In the genomic region with DNA sequence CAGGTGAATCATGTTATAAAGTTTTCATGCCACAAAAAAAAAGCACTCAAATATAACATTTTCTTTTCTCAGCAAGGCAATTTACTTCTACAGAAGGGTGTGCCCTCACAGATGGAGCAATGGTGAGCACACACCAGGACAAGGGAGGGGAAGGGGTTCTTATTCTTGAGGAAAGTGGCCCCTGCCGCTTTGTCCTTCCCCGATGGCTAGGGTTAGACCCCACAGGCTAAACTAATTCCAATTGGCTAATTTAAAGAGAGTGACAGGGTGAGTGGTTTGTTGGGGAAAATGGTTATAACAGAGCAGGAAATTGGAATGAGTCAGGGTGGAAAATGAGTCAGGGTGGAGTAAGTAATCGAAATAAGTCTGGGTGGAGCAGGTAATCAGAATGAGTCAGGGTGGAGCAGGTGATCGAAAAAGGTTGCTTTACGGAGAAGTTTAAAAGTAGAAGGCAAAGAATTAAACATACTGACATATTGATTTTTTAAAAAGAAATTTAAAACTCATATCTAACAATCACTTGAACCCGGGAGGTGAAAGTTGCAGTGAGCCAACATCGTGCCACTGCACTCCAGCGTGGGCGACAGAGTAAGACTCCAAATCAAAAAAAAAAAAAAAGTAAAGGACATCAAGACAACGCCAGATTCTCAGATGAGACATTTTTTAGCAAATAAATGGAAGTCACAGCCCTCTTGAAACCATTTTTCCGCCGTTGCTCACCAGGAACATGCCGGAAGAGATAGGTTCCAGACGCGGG, we compare ENCODE assay signal across 8 cellular contexts. TPM values are rescaled to one million over a fixed set of nuclear protein-coding genes. Genes with fewer than 3 reads are reported as not detected.
DNase-seq lines count a peak whose midpoint lies in the region; ATAC-seq and TF ChIP-seq lines count a peak whose summit lies in the region.

No MANE protein-coding gene starts in this region.

- peaks cover 8% of the 10 kb centered on the region; the same call in 1 of the 2 replicates for H3K36me3 ChIP-seq in ES-I3 (ENCODE audit: insufficient read depth, low read length)

- H3K27me3 Mint-ChIP-seq in activated naive CD8-positive, alpha-beta T cell = no peaks in the 10 kb centered on the region
- H3K27me3 Mint-ChIP-seq in immature natural killer cell (ENCODE audit: low read depth in 3 of 3) = peaks cover 6 to 14% (median 14%) of the 10 kb centered on the region in 3 donors

- DNase-seq in NAMALWA (ENCODE audit: low spot score) = peak; percentile 14
- peak in 2 of 3 donors; percentile 7 to 18 for DNase-seq in immature natural killer cell
- peak; percentile 15 to 42 for DNase-seq in stimulated activated CD4-positive, alpha-beta T cell treated with anti-CD3 and anti-CD28 coated beads, Interleukin-2, amount 100 ng/mL, for 24 hours
- no peak for DNase-seq in GM13977 (ENCODE audit: low spot score)
- no peak for DNase-seq in NCI-H146 (lab: John Stamatoyannopoulos, UW)

- peak overlapping the region; percentile 97 for H3K27ac Mint-ChIP-seq in activated naive CD8-positive, alpha-beta T cell
- peak overlapping the region; percentile 97 to 99 (median 99) for H3K27ac Mint-ChIP-seq in immature natural killer cell

- peak overlapping the region; percentile 94 for H3K4me3 Mint-ChIP-seq in activated naive CD8-positive, alpha-beta T cell
- H3K4me3 Mint-ChIP-seq in immature natural killer cell = peak overlapping the region; percentile 98 to 100 (median 98)

- peak overlapping the region; percentile 99 for H3K9ac ChIP-seq in ES-I3 (ENCODE audit: low read depth, low read length)

- no peaks in the 10 kb centered on the region for H3K4me1 ChIP-seq in ES-I3 (ENCODE audit: insufficient read depth, low read length)

- no peak for TF ChIP-seq CTCF in GM13977 (IDR thresholded peaks at IDR 0.05; ENCODE audit: extremely low read depth, insufficient read depth, missing control alignments)

- peaks cover 31% of the 10 kb centered on the region for H3K4me1 Mint-ChIP-seq in activated naive CD8-positive, alpha-beta T cell (ENCODE audit: low read depth)
- peaks cover 39 to 52% of the 10 kb centered on the region in 2 donors for H3K4me1 Mint-ChIP-seq in immature natural killer cell

- peaks cover 37% of the 10 kb centered on the region for H3K36me3 Mint-ChIP-seq in activated naive CD8-positive, alpha-beta T cell
- H3K36me3 Mint-ChIP-seq in immature natural killer cell = peaks cover 23 to 27% (median 24%) of the 10 kb centered on the region in 3 donors

- ATAC-seq in HG02870 (IDR thresholded peaks at IDR 0.05; ENCODE audit: unreplicated experiment) = no peak

- H3K9me3 ChIP-seq in ES-I3 (ENCODE audit: control insufficient read depth, insufficient read depth, low read length) = peaks cover 23% of the 10 kb centered on the region

- peaks cover 18% of the 10 kb centered on the region for H3K9me3 Mint-ChIP-seq in activated naive CD8-positive, alpha-beta T cell (ENCODE audit: low read depth)
- H3K9me3 Mint-ChIP-seq in immature natural killer cell = peaks cover 9 to 20% (median 13%) of the 10 kb centered on the region in 6 donors

- in situ Hi-C loops in GM13977 (cut with MboI; ENCODE audit: low pct_unique_long_range_greater_than_20kb, low sequenced_read_pairs, unreplicated experiment) = no loop called here

RNA-seq across cellular contexts. Expression of gene ZNF562, which starts 0.8 kb away (rescaled TPM):
- polyA plus RNA-seq in immature natural killer cell = 1 to 10 TPM; 3.4 to 5.5 (median 4.7) TPM

RNA-seq across cellular contexts. Expression of gene ZNF561, which starts 53.1 kb away (rescaled TPM):
- 10 to 100 TPM in 1 of 3 donors, 1 to 10 TPM in 2; 7.2 to 14.7 (median 9.9) TPM for polyA plus RNA-seq in immature natural killer cell

Comparison
In these comparisons a context has a peak if more than half of its experiments do, and no peak if none do; other contexts are left out.
1. DNase-seq: peak in NAMALWA (single experiment), immature natural killer cell (2 of 3) and stimulated activated CD4-positive, alpha-beta T cell treated with anti-CD3 and anti-CD28 coated beads, Interleukin-2, amount 100 ng/mL, for 24 hours (2 of 2); none in GM13977 (single experiment) and NCI-H146 (single experiment).